8 cellular contexts compared by ENCODE assay signal in the genomic region with DNA sequence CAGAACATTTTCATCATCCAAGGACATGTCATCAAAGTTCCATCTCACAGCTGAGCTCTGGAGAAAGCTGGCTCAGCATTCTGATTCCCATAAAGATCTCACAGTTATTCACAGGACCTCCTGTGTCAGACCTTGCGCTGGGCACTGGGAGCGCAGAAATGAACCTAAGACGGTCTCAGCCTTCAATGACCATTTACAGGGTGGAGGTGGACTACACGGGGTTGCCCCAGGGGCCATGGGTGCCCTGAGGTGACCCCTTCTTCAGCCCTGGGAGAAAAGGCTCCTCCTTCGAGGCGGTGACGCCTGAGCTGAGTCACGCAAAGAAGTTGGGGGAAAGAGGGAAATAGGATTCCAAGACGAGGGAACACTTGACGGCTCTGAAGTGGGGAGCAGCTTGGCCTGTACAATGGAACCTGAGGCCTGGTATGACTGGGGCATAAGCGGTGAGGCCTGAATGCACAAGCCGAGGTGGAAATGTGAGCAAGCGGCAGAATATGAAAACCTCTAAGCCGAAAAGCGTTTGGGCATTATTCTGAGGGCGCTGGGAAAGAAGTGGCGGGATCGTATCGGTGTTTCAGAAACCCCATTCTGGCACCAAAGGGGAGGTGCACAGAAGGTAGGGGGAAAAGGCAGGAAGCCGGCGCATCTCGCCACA. TPM values are rescaled to one million over a fixed set of nuclear protein-coding genes. Genes with fewer than 3 reads are reported as not detected.
A peak's percentile ranks its signal among the peaks of the same experiment; 100 is the strongest.
DNase-seq lines count a peak whose midpoint lies in the region; TF ChIP-seq lines count a peak whose summit lies in the region.

No MANE protein-coding gene starts in this region.

- H3K27ac ChIP-seq in iPS-18a (ENCODE audit: low read length) (peak overlapping the region; percentile 24), sigmoid colon (peak overlapping the region; percentile 93 to 96 (median 94))

- peaks cover 7% of the 10 kb centered on the region for H3K27me3 Mint-ChIP-seq in brain

- H3K4me3 ChIP-seq in AG10803 (ENCODE audit: low read length) (peak overlapping the region; percentile 88), GM12875 (ENCODE audit: low read depth, low read length) (peak overlapping the region; percentile 99), NT2/D1 (ENCODE audit: insufficient read length, low read depth) (peak overlapping the region; percentile 94), iPS-18a (ENCODE audit: low read length) (peak overlapping the region; percentile 95), sigmoid colon (peak overlapping the region; percentile 80 to 96 (median 95))

- H3K36me3 Mint-ChIP-seq in brain: peaks cover 30% of the 10 kb centered on the region

- H3K4me3 Mint-ChIP-seq in brain: peak overlapping the region; percentile 96 to 99 (median 98)

- DNase-seq in AG10803 (ENCODE audit: low read depth) (peak; percentile 69), NT2/D1 (ENCODE audit: low read depth, low spot score) (no peak), sigmoid colon (peak; percentile 87), NCI-H1930 (lab: John Stamatoyannopoulos, UW) (no peak), middle frontal gyrus (ENCODE audit: extremely low spot score, low spot score) (no peak)

- no peak for TF ChIP-seq POLR2A in sigmoid colon (IDR thresholded peaks at IDR 0.05)

- H3K27me3 ChIP-seq in NT2/D1 (ENCODE audit: insufficient read depth, insufficient read length): no peaks in the 10 kb centered on the region
- no peaks in the 10 kb centered on the region for H3K27me3 ChIP-seq in iPS-18a (ENCODE audit: control insufficient read depth, insufficient read depth, low read length)
- H3K27me3 ChIP-seq in sigmoid colon: no peaks in the 10 kb centered on the region

- H3K9me3 ChIP-seq in NT2/D1 (ENCODE audit: insufficient read depth, low read length): no peaks in the 10 kb centered on the region
- no peaks in the 10 kb centered on the region for H3K9me3 ChIP-seq in iPS-18a (ENCODE audit: control insufficient read depth, low read depth, low read length)
- no peaks in the 10 kb centered on the region for H3K9me3 ChIP-seq in sigmoid colon

- peak overlapping the region; percentile 98 to 99 (median 98) for H3K27ac Mint-ChIP-seq in brain

- TF ChIP-seq CTCF in AG10803 (conservative IDR thresholded peaks at IDR 0.05; ENCODE audit: low read length) (no peak), GM12875 (IDR thresholded peaks at IDR 0.05; ENCODE audit: borderline replicate concordance, insufficient read depth, low read depth, low read length) (no peak), brain (conservative IDR thresholded peaks at IDR 0.05) (no peak), sigmoid colon (IDR thresholded peaks at IDR 0.05) (no peak)

- H3K4me1 ChIP-seq in NT2/D1 (ENCODE audit: insufficient read depth, insufficient read length) (peaks cover 12% of the 10 kb centered on the region), iPS-18a (ENCODE audit: control insufficient read depth, low read depth, low read length) (peaks cover 5% of the 10 kb centered on the region), sigmoid colon (peaks cover 0 to 24% (median 21%) of the 10 kb centered on the region in 4 donors)

- intact Hi-C loops in sigmoid colon (cut with DNase I): loop anchor here (5.0 kb wide), 1 partner anchor 223 kb away; a partner anchor contains a TSS

- peaks cover 42% of the 10 kb centered on the region for H3K4me1 Mint-ChIP-seq in brain

- H3K9ac ChIP-seq in NT2/D1 (ENCODE audit: insufficient read length, low read depth) (peak overlapping the region; percentile 99), iPS-18a (ENCODE audit: low read length) (peak overlapping the region; percentile 83)

- TF ChIP-seq EP300 in sigmoid colon (IDR thresholded peaks at IDR 0.05): peak in 1 of 4 donors; percentile 15

- peaks cover 42% of the 10 kb centered on the region for H3K36me3 ChIP-seq in NT2/D1 (ENCODE audit: insufficient read depth, insufficient read length, low read length)
- peaks cover 23% of the 10 kb centered on the region for H3K36me3 ChIP-seq in iPS-18a (ENCODE audit: control insufficient read depth, low read depth, low read length)
- peaks cover 17 to 28% (median 26%) of the 10 kb centered on the region in 4 donors for H3K36me3 ChIP-seq in sigmoid colon

- peaks cover 0 to 11% (median 2%) of the 10 kb centered on the region in 5 experiments for H3K9me3 Mint-ChIP-seq in brain

- WGBS in sigmoid colon, 2 donors: 7 to 9% methylated on average over 22 of the region's 22 CpGs

RNA-seq across cellular contexts. Expression of a gene that starts 0.8 kb away (rescaled TPM):
- polyA plus RNA-seq in brain (ENCODE audit: insufficient read depth, low read depth, low replicate concordance) (22.1 TPM), sigmoid colon (10 to 100 TPM; 14.4 to 26.2 (median 19.2) TPM)
- 10 to 100 TPM; 15.6 to 20.8 (median 18.2) TPM for total RNA-seq in sigmoid colon

RNA-seq across cellular contexts. Expression of a gene that starts 39.0 kb away (rescaled TPM):
- polyA plus RNA-seq in brain (ENCODE audit: insufficient read depth, low read depth, low replicate concordance) (8.3 TPM), sigmoid colon (1 to 10 TPM; 1.2 to 6.1 (median 1.8) TPM)
- under 1 TPM in 2 of 4 donors, not detected in 2; 0.36 to 0.95 TPM for total RNA-seq in sigmoid colon

RNA-seq across cellular contexts. Expression of a gene that starts 39.2 kb away (rescaled TPM):
- polyA plus RNA-seq in brain (ENCODE audit: insufficient read depth, low read depth, low replicate concordance) (35.8 TPM), sigmoid colon (10 to 100 TPM; 17.8 to 29.8 (median 22.2) TPM)
- 10 to 100 TPM; 12.4 to 20.0 (median 17.5) TPM for total RNA-seq in sigmoid colon

Comparison
In these comparisons a context has a peak if more than half of its experiments do, and no peak if none do; other contexts are left out.
1. DNase-seq: peak in AG10803 (single experiment) and sigmoid colon (single experiment); none in NT2/D1 (single experiment), NCI-H1930 (0 of 2) and middle frontal gyrus (single experiment).
2. Peak in every context shown above with its lines, with median percentiles within 50 percentile points of each other: H3K4me3 ChIP-seq.